Comparison of ENCODE assay signal across 23 cellular contexts in genomic region chr16:2527071-2527783, GRCh38. TPM values are rescaled to one million over a fixed set of nuclear protein-coding genes. Genes with fewer than 3 reads are reported as not detected.
"Had no signal": no experiment of that assay in that cellular context is flagged by ENCODE, and none has a peak within 500 bp of the region (broad histone marks: within the 10 kb centered on the region; RNA-seq: fewer than 3 reads in every experiment).

No MANE protein-coding gene starts in this region.

- H3K4me3 Mint-ChIP-seq: activated CD8-positive, alpha-beta T cell treated with anti-CD3 and anti-CD28 coated beads for 36 hours; activated naive CD8-positive, alpha-beta T cell treated with anti-CD3 and anti-CD28 coated beads for 36 hours; activated T-cell treated with anti-CD3 and anti-CD28 coated beads, Interleukin-2, amount 50 U/mL, for 72 hours; type B pancreatic cell had no signal

- H3K27me3 ChIP-seq: body of pancreas, colonic mucosa had no signal

- ATAC-seq: activated CD8-positive, alpha-beta T cell treated with anti-CD3 and anti-CD28 coated beads for 36 hours; activated T-cell treated with anti-CD3 and anti-CD28 coated beads, Interleukin-2, amount 50 U/mL, for 72 hours; body of pancreas had no signal

- H3K9me3 Mint-ChIP-seq: activated CD8-positive, alpha-beta T cell treated with anti-CD3 and anti-CD28 coated beads for 36 hours; activated naive CD8-positive, alpha-beta T cell treated with anti-CD3 and anti-CD28 coated beads for 36 hours; activated T-cell treated with anti-CD3 and anti-CD28 coated beads, Interleukin-2, amount 50 U/mL, for 72 hours; type B pancreatic cell had no signal

- H3K9me3 ChIP-seq: body of pancreas, colonic mucosa had no signal

- H3K27ac Mint-ChIP-seq: activated CD8-positive, alpha-beta T cell treated with anti-CD3 and anti-CD28 coated beads for 36 hours; activated naive CD8-positive, alpha-beta T cell treated with anti-CD3 and anti-CD28 coated beads for 36 hours; activated T-cell treated with anti-CD3 and anti-CD28 coated beads, Interleukin-2, amount 50 U/mL, for 72 hours; type B pancreatic cell had no signal

- H3K27ac ChIP-seq: body of pancreas, colonic mucosa had no signal

- H3K27me3 Mint-ChIP-seq: activated CD8-positive, alpha-beta T cell treated with anti-CD3 and anti-CD28 coated beads for 36 hours; activated naive CD8-positive, alpha-beta T cell treated with anti-CD3 and anti-CD28 coated beads for 36 hours; type B pancreatic cell had no signal

- H3K4me3 ChIP-seq: body of pancreas, colonic mucosa had no signal

- H3K36me3 Mint-ChIP-seq: type B pancreatic cell had no signal

- DNase-seq: activated CD4-positive, alpha-beta T cell treated with anti-CD3 and anti-CD28 coated beads for 4 hours; activated CD8-positive, alpha-beta memory T cell treated with anti-CD3 and anti-CD28 coated beads, Interleukin-2, amount 50 U/mL, for 48 hours; activated CD8-positive, alpha-beta T cell treated with anti-CD3 and anti-CD28 coated beads for 36 hours; activated gamma-delta T cell; activated naive CD8-positive, alpha-beta T cell treated with anti-CD3 and anti-CD28 coated beads for 36 hours; activated T-cell treated with anti-CD3 and anti-CD28 coated beads, Interleukin-2, amount 50 U/mL, for 72 hours; amygdala; body of pancreas; central memory CD4-positive, alpha-beta T cell; colonic mucosa; effector CD8-positive, alpha-beta T cell; foreskin fibroblast; hypothalamus; midbrain; retina; small intestine; stimulated activated CD4-positive, alpha-beta T cell treated with anti-CD3 and anti-CD28 coated beads, Interleukin-4, amount 100 ng/mL, for 4 hours; stimulated activated CD8-positive, alpha-beta memory T cell treated with anti-CD3 and anti-CD28 coated beads, Interleukin-4, amount 100 ng/mL, for 48 hours; stimulated activated naive CD4-positive, alpha-beta T cell treated with Interleukin-2 at 50 U/mL for 16 hours; T-helper 2 cell had no signal

RNA-seq across cellular contexts. Expression of gene CEMP1, which starts 4.0 kb away (rescaled TPM):
- total RNA-seq: activated CD8-positive, alpha-beta T cell treated with anti-CD3 and anti-CD28 coated beads for 36 hours; activated naive CD8-positive, alpha-beta T cell treated with anti-CD3 and anti-CD28 coated beads for 36 hours; kidney epithelial cell; temporal lobe had no signal
